Comparison of ENCODE assay signal across 1 cellular context in genomic region chr2:195657634-195658540, GRCh38.
A peak's percentile ranks its signal among the peaks of the same experiment; 100 is the strongest.
TF ChIP-seq lines count a peak whose summit lies in the region.

No MANE protein-coding gene starts in this region.

TF ChIP-seq in HepG2, 621 proteins besides CTCF, POLR2A, EP300 and RAD21 (continued from another document and continues in another):
- TF ChIP-seq ZNF124 (CRISPR knock-in tag; IDR thresholded peaks at IDR 0.05) (no peak; the same call in 1 of the 2 replicates), THRA (CRISPR knock-in tag; IDR thresholded peaks at IDR 0.05; ENCODE audit: borderline replicate concordance) (no peak), ZHX1 (CRISPR knock-in tag; IDR thresholded peaks at IDR 0.05; ENCODE audit: low read depth) (no peak), ZNF510 (CRISPR knock-in tag; IDR thresholded peaks at IDR 0.05; ENCODE audit: low read depth) (no peak), CHD4 (IDR thresholded peaks at IDR 0.05; ENCODE audit: borderline replicate concordance, low read length) (no peak), SIX4 (CRISPR knock-in tag; IDR thresholded peaks at IDR 0.05) (no peak), ZNF280D (CRISPR knock-in tag; IDR thresholded peaks at IDR 0.05) (no peak), TFDP1 (CRISPR knock-in tag; IDR thresholded peaks at IDR 0.05; ENCODE audit: borderline replicate concordance) (peak; percentile 87; the same call in 1 of the 2 replicates), ZSCAN30 (CRISPR knock-in tag; IDR thresholded peaks at IDR 0.05) (no peak; the same call in 1 of the 2 replicates), GLMP (CRISPR knock-in tag; IDR thresholded peaks at IDR 0.05; ENCODE audit: borderline replicate concordance) (no peak), IKZF4 (CRISPR knock-in tag; IDR thresholded peaks at IDR 0.05; ENCODE audit: borderline replicate concordance, low read depth, not compliant biosample characterization) (no peak), ZNF224 (CRISPR knock-in tag; IDR thresholded peaks at IDR 0.05) (no peak), ZNF530 (CRISPR knock-in tag; IDR thresholded peaks at IDR 0.05; ENCODE audit: low read depth) (no peak), HDAC6 (IDR thresholded peaks at IDR 0.05; ENCODE audit: low read depth, low read length) (no peak), ZFX (CRISPR knock-in tag; IDR thresholded peaks at IDR 0.05; ENCODE audit: low read depth) (peak; percentile 81), STAG1 (CRISPR knock-in tag; IDR thresholded peaks at IDR 0.05) (no peak), SAP130 (CRISPR knock-in tag; IDR thresholded peaks at IDR 0.05; ENCODE audit: low read depth) (peak; percentile 74), ZXDC (CRISPR knock-in tag; IDR thresholded peaks at IDR 0.05) (0 out of 2 replicates have a peak, but pooled peaks have one; percentile 2), ZNF776 (CRISPR knock-in tag; IDR thresholded peaks at IDR 0.05) (no peak), MTA1 (CRISPR knock-in tag; IDR thresholded peaks at IDR 0.05; ENCODE audit: borderline replicate concordance) (peak; percentile 34; the same call in 1 of the 2 replicates), MLLT10 (CRISPR knock-in tag; IDR thresholded peaks at IDR 0.05) (no peak), ZNF362 (CRISPR knock-in tag; IDR thresholded peaks at IDR 0.05; ENCODE audit: borderline replicate concordance) (no peak), GLI4 (CRISPR knock-in tag; IDR thresholded peaks at IDR 0.05; ENCODE audit: borderline replicate concordance) (no peak), ZNF253 (CRISPR knock-in tag; IDR thresholded peaks at IDR 0.05; ENCODE audit: borderline replicate concordance) (no peak; the same call in 1 of the 2 replicates), ERF (CRISPR knock-in tag; IDR thresholded peaks at IDR 0.05) (0 out of 2 replicates have a peak, but pooled peaks have one; percentile 37), NKX3-1 (CRISPR knock-in tag; IDR thresholded peaks at IDR 0.05) (peak; percentile 84; the same call in 1 of the 2 replicates), MIER3 (CRISPR knock-in tag; IDR thresholded peaks at IDR 0.05; ENCODE audit: borderline replicate concordance) (peak; percentile 53; the same call in 1 of the 2 replicates), ZNF569 (CRISPR knock-in tag; IDR thresholded peaks at IDR 0.05; ENCODE audit: borderline replicate concordance) (0 out of 2 replicates have a peak, but pooled peaks have one; percentile 34), FOXO4 (CRISPR knock-in tag; conservative IDR thresholded peaks at IDR 0.05) (no peak), ZSCAN31 (CRISPR knock-in tag; IDR thresholded peaks at IDR 0.05; ENCODE audit: low read depth) (no peak), SALL2 (CRISPR knock-in tag; IDR thresholded peaks at IDR 0.05) (no peak), RARG (CRISPR knock-in tag; IDR thresholded peaks at IDR 0.05; ENCODE audit: low read depth) (no peak), ZBTB49 (CRISPR knock-in tag; IDR thresholded peaks at IDR 0.05; ENCODE audit: borderline replicate concordance) (no peak), CSRNP2 (CRISPR knock-in tag; conservative IDR thresholded peaks at IDR 0.05; ENCODE audit: low read depth) (no peak), BATF2 (CRISPR knock-in tag; IDR thresholded peaks at IDR 0.05) (no peak), ATF7-NPFF (CRISPR knock-in tag; IDR thresholded peaks at IDR 0.05; ENCODE audit: low read depth) (peak; percentile 31; the same call in 1 of the 2 replicates), NFKBIZ (CRISPR knock-in tag; IDR thresholded peaks at IDR 0.05) (no peak), NCOA1 (CRISPR knock-in tag; IDR thresholded peaks at IDR 0.05) (no peak), PPARG (CRISPR knock-in tag; conservative IDR thresholded peaks at IDR 0.05) (no peak), SRY (CRISPR knock-in tag; IDR thresholded peaks at IDR 0.05) (peak; percentile 30), ZKSCAN1 (IDR thresholded peaks at IDR 0.05; ENCODE audit: low read length) (no peak), MTF1 (CRISPR knock-in tag; IDR thresholded peaks at IDR 0.05) (peak; percentile 89), ZBTB20 (CRISPR knock-in tag; IDR thresholded peaks at IDR 0.05; ENCODE audit: borderline replicate concordance, low read depth) (no peak)
